In genomic region chr9:133945977-133946753, GRCh38 we compare ENCODE assay signal across 10 cellular contexts. TPM values are rescaled to one million over a fixed set of nuclear protein-coding genes. Genes with fewer than 3 reads are reported as not detected.
DNase-seq lines count a peak whose midpoint lies in the region; ATAC-seq and TF ChIP-seq lines count a peak whose summit lies in the region.
"Had no signal": no experiment of that assay in that cellular context is flagged by ENCODE, and none has a peak within 500 bp of the region (broad histone marks: within the 10 kb centered on the region; RNA-seq: fewer than 3 reads in every experiment).

No MANE protein-coding gene starts in this region.

- H3K4me1 ChIP-seq in SK-N-SH (ENCODE audit: control insufficient read depth in 1 of 2, insufficient read depth in 2 of 2, low read depth in 1 of 2, low read length in 1 of 2), result peaks cover 13 to 72% of the 10 kb centered on the region in 2 experiments

- DNase-seq in mesothelial cell of epicardium (ENCODE audit: low spot score in 2 of 2, unreplicated experiment in 2 of 2) (no peak), SK-N-SH (no peak), COLO829 (ENCODE audit: low spot score) (no peak), NCI-H69 (lab: John Stamatoyannopoulos, UW) (no peak), A172 (ENCODE audit: low spot score) (no peak)
- DNase-seq: T-helper 1 cell had no signal

- H4K20me1 ChIP-seq in SK-N-SH (ENCODE audit: insufficient read depth), result peaks cover 46% of the 10 kb centered on the region

- H3K9me3 Mint-ChIP-seq in mesothelial cell of epicardium, result no peaks in the 10 kb centered on the region

- no peaks in the 10 kb centered on the region for H3K36me3 ChIP-seq in SK-N-SH (replicated peaks in 1 of 2; ENCODE audit: control insufficient read depth in 1 of 2, insufficient read depth in 2 of 2, low read length in 1 of 2)

- H3K9me2 ChIP-seq in SK-N-SH, result no peaks in the 10 kb centered on the region

- TF ChIP-seq EP300 in SK-N-SH (IDR thresholded peaks at IDR 0.05; ENCODE audit: borderline replicate concordance in 1 of 2, low read depth in 1 of 2, low read length in 1 of 2), result no peak

- CTCF ChIA-PET in SK-N-SH (lab: Yijun Ruan, JAX), result interaction anchor here (1.1 to 5.3 kb wide), 3 partner anchors 9 to 48 kb away, joined by 4 to 39 read pairs (median 6); no protein-coding TSS in a partner anchor

- no peaks in the 10 kb centered on the region for H3K27me3 ChIP-seq in SK-N-SH (ENCODE audit: insufficient read depth)
- H3K27me3 ChIP-seq: dorsolateral prefrontal cortex had no signal

- H3K27me3 Mint-ChIP-seq in mesothelial cell of epicardium (ENCODE audit: low read depth), result no peaks in the 10 kb centered on the region

- peaks cover 98% of the 10 kb centered on the region for H3K79me2 ChIP-seq in SK-N-SH (ENCODE audit: insufficient read depth)

- ATAC-seq in GM18502 (IDR thresholded peaks at IDR 0.05; ENCODE audit: poor library complexity, unreplicated experiment) (peak; percentile 16), GM21447 (IDR thresholded peaks at IDR 0.05; ENCODE audit: unreplicated experiment) (peak; percentile 40), HG03565 (IDR thresholded peaks at IDR 0.05; ENCODE audit: unreplicated experiment) (peak; percentile 44)

- POLR2A ChIA-PET in SK-N-SH (lab: Yijun Ruan, JAX), result no interaction called here

- no peaks in the 10 kb centered on the region for H3K9me3 ChIP-seq in SK-N-SH

- peaks cover 19% of the 10 kb centered on the region for H3K4me1 Mint-ChIP-seq in mesothelial cell of epicardium

- TF ChIP-seq RAD21 in SK-N-SH (IDR thresholded peaks at IDR 0.05; ENCODE audit: low read length), result no peak

- WGBS in SK-N-SH (ENCODE audit: low lambda C conversion rate), result 95% methylated on average over 9 of the region's 14 CpGs

- H3K27ac ChIP-seq in SK-N-SH (ENCODE audit: low read depth in 2 of 2, low read length in 1 of 2), result peak overlapping the region in 1 of 2 experiments; percentile 97; a peak in 2 of 4 replicates
- H3K27ac ChIP-seq: dorsolateral prefrontal cortex had no signal

- no peak for TF ChIP-seq CTCF in mesothelial cell of epicardium (IDR thresholded peaks at IDR 0.05; ENCODE audit: unreplicated experiment)
- TF ChIP-seq CTCF in SK-N-SH (IDR thresholded peaks at IDR 0.05), result no peak

- peak overlapping the region; percentile 53 for H3K27ac Mint-ChIP-seq in mesothelial cell of epicardium

- no peak overlapping the region for H2AFZ ChIP-seq in SK-N-SH (ENCODE audit: low read depth)

- no peak overlapping the region for H3K9ac ChIP-seq in SK-N-SH

- H3K4me2 ChIP-seq in SK-N-SH, result no peak overlapping the region

- no peak overlapping the region for H3K4me3 Mint-ChIP-seq in mesothelial cell of epicardium

- H3F3A ChIP-seq in SK-N-SH (replicated peaks; ENCODE audit: insufficient read depth), result peaks cover 10% of the 10 kb centered on the region

- H3K4me3 ChIP-seq in SK-N-SH (ENCODE audit: low read depth in 2 of 2, low read length in 1 of 2), result no peak overlapping the region
- H3K4me3 ChIP-seq: dorsolateral prefrontal cortex had no signal

- peaks cover 3% of the 10 kb centered on the region for H3K36me3 Mint-ChIP-seq in mesothelial cell of epicardium

TF ChIP-seq in SK-N-SH, 30 proteins besides CTCF, POLR2A, EP300 and RAD21:
- no peak for TF ChIP-seq FOXM1 (IDR thresholded peaks at IDR 0.05; ENCODE audit: low read depth)
- no peak for TF ChIP-seq JUND (IDR thresholded peaks at IDR 0.05)
- TF ChIP-seq MEF2A (IDR thresholded peaks at IDR 0.05; ENCODE audit: borderline replicate concordance, low read depth), result no peak
- TF ChIP-seq ZBTB33 (IDR thresholded peaks at IDR 0.05; ENCODE audit: borderline replicate concordance, low read depth), result no peak

RNA-seq across cellular contexts. Expression of gene VAV2, which starts 46.0 kb away (rescaled TPM):
- 57.5 to 62.1 TPM (median 61.9 TPM) in 3 replicates for total RNA-seq in mesothelial cell of epicardium
- polyA plus RNA-seq in SK-N-SH (2012; rRNA removed), result 12.9 and 14.9 TPM in 2 replicates
- polyA plus RNA-seq in SK-N-SH (2012; cell fraction: cytosol; rRNA removed), result 9.1 and 12.6 TPM in 2 replicates
- 23.3 and 24.1 TPM in 2 replicates for polyA plus RNA-seq in SK-N-SH (2012; cell fraction: nucleus; rRNA removed)
- 14.2 and 14.4 TPM in 2 replicates for total RNA-seq in A172 (2014; rRNA removed; shearing (Covaris generic))
